In the genomic region with DNA sequence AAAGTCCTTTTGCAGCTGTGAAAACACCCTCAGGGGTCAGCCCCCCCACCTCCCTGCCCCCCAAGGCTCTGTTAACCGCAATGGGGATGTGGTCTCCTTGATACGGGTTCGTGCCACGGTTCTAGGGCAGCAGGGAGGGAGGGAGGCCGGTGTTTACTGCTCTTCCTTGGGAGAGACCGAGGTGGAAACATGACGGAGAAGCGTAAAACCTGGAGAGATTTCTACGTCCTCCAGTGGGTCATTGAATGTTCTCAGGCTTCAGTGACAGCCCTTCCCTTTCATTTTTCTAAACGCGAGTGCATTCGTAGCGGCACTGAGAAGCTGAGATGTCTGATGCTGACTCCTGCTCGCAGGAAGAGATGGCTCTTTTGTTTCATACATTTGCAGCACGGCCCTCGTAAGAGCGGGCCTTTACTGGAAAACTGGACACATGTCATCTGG, we compare ENCODE assay signal across 11 cellular contexts. TPM values are rescaled to one million over a fixed set of nuclear protein-coding genes. Genes with fewer than 3 reads are reported as not detected.
DNase-seq lines count a peak whose midpoint lies in the region; ATAC-seq and TF ChIP-seq lines count a peak whose summit lies in the region.
"Had no signal": no experiment of that assay in that cellular context is flagged by ENCODE, and none has a peak within 500 bp of the region (broad histone marks: within the 10 kb centered on the region; RNA-seq: fewer than 3 reads in every experiment).

No MANE protein-coding gene starts in this region.

- no peaks in the 10 kb centered on the region for H3K36me3 Mint-ChIP-seq in activated T-cell treated with anti-CD3 and anti-CD28 coated beads, Interleukin-2, amount 50 U/mL, for 72 hours (ENCODE audit: insufficient read depth in 2 of 2)
- peaks cover 2% of the 10 kb centered on the region for H3K36me3 Mint-ChIP-seq in activated naive CD8-positive, alpha-beta T cell treated with anti-CD3 and anti-CD28 coated beads, Interleukin-2, amount 50 U/mL, for 24 hours (ENCODE audit: low read depth)
- no peaks in the 10 kb centered on the region for H3K36me3 Mint-ChIP-seq in stimulated activated memory B cell treated with anti-CD40 and anti-IgM and Interleukin-4, amounts not matched to agents 10 μg/mL and 1 μg/mL and 100 μg/mL, for 72 hours

- ATAC-seq in activated T-cell treated with anti-CD3 and anti-CD28 coated beads, Interleukin-2, amount 50 U/mL, for 72 hours (replicated peaks in 1 of 2) = no peak
- ATAC-seq in activated naive CD8-positive, alpha-beta T cell treated with anti-CD3 and anti-CD28 coated beads, Interleukin-2, amount 50 U/mL, for 24 hours = no peak
- no peak for ATAC-seq in stimulated activated memory B cell treated with anti-CD40 and anti-IgM and Interleukin-4, amounts not matched to agents 10 μg/mL and 1 μg/mL and 100 μg/mL, for 72 hours
- ATAC-seq in upper lobe of left lung (ENCODE audit: low FRiP score in 2 of 2) = no peak
- ATAC-seq: SK-N-SH treated with all-trans-retinoic acid at 6 μM for 48 hours had no signal

- H3K4me3 Mint-ChIP-seq in activated T-cell treated with anti-CD3 and anti-CD28 coated beads, Interleukin-2, amount 50 U/mL, for 72 hours = peak overlapping the region; percentile 59 to 81
- peak overlapping the region; percentile 46 for H3K4me3 Mint-ChIP-seq in activated naive CD8-positive, alpha-beta T cell treated with anti-CD3 and anti-CD28 coated beads, Interleukin-2, amount 50 U/mL, for 24 hours
- H3K4me3 Mint-ChIP-seq in stimulated activated memory B cell treated with anti-CD40 and anti-IgM and Interleukin-4, amounts not matched to agents 10 μg/mL and 1 μg/mL and 100 μg/mL, for 72 hours = no peak overlapping the region

- no peaks in the 10 kb centered on the region for H3K9me3 Mint-ChIP-seq in activated T-cell treated with anti-CD3 and anti-CD28 coated beads, Interleukin-2, amount 50 U/mL, for 72 hours
- no peaks in the 10 kb centered on the region for H3K9me3 Mint-ChIP-seq in activated naive CD8-positive, alpha-beta T cell treated with anti-CD3 and anti-CD28 coated beads, Interleukin-2, amount 50 U/mL, for 24 hours
- peaks cover 2% of the 10 kb centered on the region for H3K9me3 Mint-ChIP-seq in stimulated activated memory B cell treated with anti-CD40 and anti-IgM and Interleukin-4, amounts not matched to agents 10 μg/mL and 1 μg/mL and 100 μg/mL, for 72 hours

- TF ChIP-seq EP300 in suprapubic skin (IDR thresholded peaks at IDR 0.05) (no peak), upper lobe of left lung (IDR thresholded peaks at IDR 0.05) (no peak)

- DNase-seq in activated T-cell treated with anti-CD3 and anti-CD28 coated beads, Interleukin-2, amount 50 U/mL, for 72 hours = no peak
- DNase-seq in activated T-cell treated with anti-CD3 and anti-CD28 coated beads for 4 hours = no peak
- DNase-seq in activated naive CD8-positive, alpha-beta T cell treated with anti-CD3 and anti-CD28 coated beads, Interleukin-2, amount 50 U/mL, for 24 hours = no peak
- DNase-seq in suprapubic skin (ENCODE audit: low spot score in 2 of 2) = peak in 1 of 2 donors; percentile 55
- no peak for DNase-seq in RKO (ENCODE audit: low spot score)
- no peak for DNase-seq in upper lobe of left lung
- DNase-seq: NCI-H2029 treated with DMSO at 0.1 percent for 48 hours had no signal

- 70% methylated on average over 17 of the region's 17 CpGs for WGBS in suprapubic skin
- 52 to 56% methylated on average over 16 to 17 of the region's 17 CpGs for WGBS in upper lobe of left lung, 2 donors

- H3K4me1 Mint-ChIP-seq in activated T-cell treated with anti-CD3 and anti-CD28 coated beads, Interleukin-2, amount 50 U/mL, for 72 hours (ENCODE audit: low read depth) = peaks cover 13% of the 10 kb centered on the region
- H3K4me1 Mint-ChIP-seq in activated naive CD8-positive, alpha-beta T cell treated with anti-CD3 and anti-CD28 coated beads, Interleukin-2, amount 50 U/mL, for 24 hours = peaks cover 20% of the 10 kb centered on the region
- peaks cover 9% of the 10 kb centered on the region for H3K4me1 Mint-ChIP-seq in stimulated activated memory B cell treated with anti-CD40 and anti-IgM and Interleukin-4, amounts not matched to agents 10 μg/mL and 1 μg/mL and 100 μg/mL, for 72 hours

- no peaks in the 10 kb centered on the region for H3K9me3 ChIP-seq in suprapubic skin
- no peaks in the 10 kb centered on the region for H3K9me3 ChIP-seq in upper lobe of left lung

- H3K27ac ChIP-seq in layer of hippocampus (ENCODE audit: low read depth, low read length) (peak overlapping the region; percentile 99), suprapubic skin (no peak overlapping the region), upper lobe of left lung (no peak overlapping the region)

- TF ChIP-seq CTCF in suprapubic skin (IDR thresholded peaks at IDR 0.05) (no peak), upper lobe of left lung (IDR thresholded peaks at IDR 0.05) (no peak)

- H3K4me1 ChIP-seq in suprapubic skin (peaks cover 40% of the 10 kb centered on the region), upper lobe of left lung (peaks cover 19 to 32% (median 27%) of the 10 kb centered on the region in 4 donors)

- H3K4me3 ChIP-seq in suprapubic skin (peak overlapping the region; percentile 2), upper lobe of left lung (no peak overlapping the region)
- H3K4me3 ChIP-seq: lung had no signal

- H3K27me3 ChIP-seq in layer of hippocampus (ENCODE audit: control insufficient read depth, insufficient read depth, low read length) = no peaks in the 10 kb centered on the region
- peaks cover 4% of the 10 kb centered on the region for H3K27me3 ChIP-seq in suprapubic skin
- no peaks in the 10 kb centered on the region for H3K27me3 ChIP-seq in upper lobe of left lung

- peaks cover 44% of the 10 kb centered on the region for H3K27me3 Mint-ChIP-seq in activated T-cell treated with anti-CD3 and anti-CD28 coated beads, Interleukin-2, amount 50 U/mL, for 72 hours (ENCODE audit: low read depth)
- peaks cover 40% of the 10 kb centered on the region for H3K27me3 Mint-ChIP-seq in activated naive CD8-positive, alpha-beta T cell treated with anti-CD3 and anti-CD28 coated beads, Interleukin-2, amount 50 U/mL, for 24 hours
- H3K27me3 Mint-ChIP-seq in stimulated activated memory B cell treated with anti-CD40 and anti-IgM and Interleukin-4, amounts not matched to agents 10 μg/mL and 1 μg/mL and 100 μg/mL, for 72 hours = peaks cover 73% of the 10 kb centered on the region

- no peak for TF ChIP-seq POLR2A in suprapubic skin (IDR thresholded peaks at IDR 0.05)
- TF ChIP-seq POLR2A in upper lobe of left lung (IDR thresholded peaks at IDR 0.05) = no peak

- H3K27ac Mint-ChIP-seq in activated T-cell treated with anti-CD3 and anti-CD28 coated beads, Interleukin-2, amount 50 U/mL, for 72 hours = no peak overlapping the region
- no peak overlapping the region for H3K27ac Mint-ChIP-seq in activated naive CD8-positive, alpha-beta T cell treated with anti-CD3 and anti-CD28 coated beads, Interleukin-2, amount 50 U/mL, for 24 hours
- H3K27ac Mint-ChIP-seq in stimulated activated memory B cell treated with anti-CD40 and anti-IgM and Interleukin-4, amounts not matched to agents 10 μg/mL and 1 μg/mL and 100 μg/mL, for 72 hours = no peak overlapping the region

- no peaks in the 10 kb centered on the region for H3K36me3 ChIP-seq in suprapubic skin
- no peaks in the 10 kb centered on the region for H3K36me3 ChIP-seq in upper lobe of left lung

RNA-seq across cellular contexts. Expression of a gene that starts 40.5 kb away (rescaled TPM):
- total RNA-seq in activated T-cell treated with anti-CD3 and anti-CD28 coated beads, Interleukin-2, amount 50 U/mL, for 72 hours = 10 to 100 TPM; 49.8 to 71.7 TPM
- 100 to 1,000 TPM in 1 of 4 donors, 10 to 100 TPM in 3; 51.4 to 107 (median 70.8) TPM for total RNA-seq in suprapubic skin
- 100 to 1,000 TPM in 1 of 6 donors, 10 to 100 TPM in 5; 16.1 to 108 (median 45.0) TPM for total RNA-seq in upper lobe of left lung
